1 cellular context compared by ENCODE assay signal in the genomic region with DNA sequence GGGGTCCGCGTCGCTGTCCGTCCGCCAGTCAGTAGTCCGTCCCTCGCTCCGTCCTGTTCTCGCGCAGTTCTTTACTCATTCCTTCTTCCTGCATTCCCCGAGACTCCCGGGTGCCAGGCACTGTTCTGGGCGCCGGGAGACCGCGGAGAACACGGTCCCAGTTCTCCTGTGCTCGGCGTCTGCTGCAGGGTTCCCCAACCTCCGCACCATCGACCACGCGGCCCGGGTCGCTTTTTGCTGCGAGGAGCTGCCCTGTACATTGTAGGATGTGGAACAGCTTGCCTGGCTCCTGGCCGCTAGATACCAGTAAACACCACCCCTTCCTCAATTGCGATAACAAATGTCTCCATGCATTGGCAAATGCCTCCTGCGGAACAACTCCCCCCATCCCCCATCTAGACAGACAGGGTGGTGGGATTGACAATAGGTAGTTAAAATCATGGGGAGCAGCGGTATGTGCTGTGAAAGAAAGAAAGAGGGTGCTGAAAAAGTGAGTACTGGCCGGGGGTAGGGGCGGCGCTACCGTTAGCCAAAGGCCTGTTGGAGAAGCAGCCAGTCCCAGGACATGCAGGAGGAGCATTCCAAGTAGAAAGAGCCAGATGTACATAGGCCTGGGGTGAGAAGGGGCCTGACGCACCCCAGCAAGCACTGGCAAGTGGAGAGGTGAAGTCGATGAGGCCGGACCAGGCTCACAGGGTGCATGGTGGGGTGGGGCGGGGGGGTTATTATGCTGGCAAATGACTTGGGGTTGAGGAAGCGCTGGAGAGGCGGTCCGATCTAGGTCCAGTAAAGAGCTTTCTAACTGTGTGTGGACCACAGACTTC.
TF ChIP-seq lines count a peak whose summit lies in the region.

No MANE protein-coding gene starts in this region.

TF ChIP-seq in HEK293, 187 proteins besides CTCF, POLR2A, EP300 and RAD21 (continued from another document):
- TF ChIP-seq, protein P1, sequence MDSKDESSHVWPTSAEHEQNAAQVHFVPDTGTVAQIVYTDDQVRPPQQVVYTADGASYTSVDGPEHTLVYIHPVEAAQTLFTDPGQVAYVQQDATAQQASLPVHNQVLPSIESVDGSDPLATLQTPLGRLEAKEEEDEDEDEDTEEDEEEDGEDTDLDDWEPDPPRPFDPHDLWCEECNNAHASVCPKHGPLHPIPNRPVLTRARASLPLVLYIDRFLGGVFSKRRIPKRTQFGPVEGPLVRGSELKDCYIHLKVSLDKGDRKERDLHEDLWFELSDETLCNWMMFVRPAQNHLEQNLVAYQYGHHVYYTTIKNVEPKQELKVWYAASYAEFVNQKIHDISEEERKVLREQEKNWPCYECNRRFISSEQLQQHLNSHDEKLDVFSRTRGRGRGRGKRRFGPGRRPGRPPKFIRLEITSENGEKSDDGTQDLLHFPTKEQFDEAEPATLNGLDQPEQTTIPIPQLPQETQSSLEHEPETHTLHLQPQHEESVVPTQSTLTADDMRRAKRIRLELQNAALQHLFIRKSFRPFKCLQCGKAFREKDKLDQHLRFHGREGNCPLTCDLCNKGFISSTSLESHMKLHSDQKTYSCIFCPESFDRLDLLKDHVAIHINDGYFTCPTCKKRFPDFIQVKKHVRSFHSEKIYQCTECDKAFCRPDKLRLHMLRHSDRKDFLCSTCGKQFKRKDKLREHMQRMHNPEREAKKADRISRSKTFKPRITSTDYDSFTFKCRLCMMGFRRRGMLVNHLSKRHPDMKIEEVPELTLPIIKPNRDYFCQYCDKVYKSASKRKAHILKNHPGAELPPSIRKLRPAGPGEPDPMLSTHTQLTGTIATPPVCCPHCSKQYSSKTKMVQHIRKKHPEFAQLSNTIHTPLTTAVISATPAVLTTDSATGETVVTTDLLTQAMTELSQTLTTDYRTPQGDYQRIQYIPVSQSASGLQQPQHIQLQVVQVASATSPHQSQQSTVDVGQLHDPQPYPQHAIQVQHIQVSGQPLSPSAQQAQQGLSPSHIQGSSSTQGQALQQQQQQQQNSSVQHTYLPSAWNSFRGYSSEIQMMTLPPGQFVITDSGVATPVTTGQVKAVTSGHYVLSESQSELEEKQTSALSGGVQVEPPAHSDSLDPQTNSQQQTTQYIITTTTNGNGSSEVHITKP (tag by site-specific recombination; IDR thresholded peaks at IDR 0.05) = peak; percentile 25; the same call in 1 of the 2 replicates
- TF ChIP-seq, protein P2, sequence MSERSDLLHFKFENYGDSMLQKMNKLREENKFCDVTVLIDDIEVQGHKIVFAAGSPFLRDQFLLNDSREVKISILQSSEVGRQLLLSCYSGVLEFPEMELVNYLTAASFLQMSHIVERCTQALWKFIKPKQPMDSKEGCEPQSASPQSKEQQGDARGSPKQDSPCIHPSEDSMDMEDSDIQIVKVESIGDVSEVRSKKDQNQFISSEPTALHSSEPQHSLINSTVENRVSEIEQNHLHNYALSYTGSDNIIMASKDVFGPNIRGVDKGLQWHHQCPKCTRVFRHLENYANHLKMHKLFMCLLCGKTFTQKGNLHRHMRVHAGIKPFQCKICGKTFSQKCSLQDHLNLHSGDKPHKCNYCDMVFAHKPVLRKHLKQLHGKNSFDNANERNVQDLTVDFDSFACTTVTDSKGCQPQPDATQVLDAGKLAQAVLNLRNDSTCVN (tag by site-specific recombination; optimal IDR thresholded peaks at IDR 0.05) = peak; percentile 49
- TF ChIP-seq, protein P3, sequence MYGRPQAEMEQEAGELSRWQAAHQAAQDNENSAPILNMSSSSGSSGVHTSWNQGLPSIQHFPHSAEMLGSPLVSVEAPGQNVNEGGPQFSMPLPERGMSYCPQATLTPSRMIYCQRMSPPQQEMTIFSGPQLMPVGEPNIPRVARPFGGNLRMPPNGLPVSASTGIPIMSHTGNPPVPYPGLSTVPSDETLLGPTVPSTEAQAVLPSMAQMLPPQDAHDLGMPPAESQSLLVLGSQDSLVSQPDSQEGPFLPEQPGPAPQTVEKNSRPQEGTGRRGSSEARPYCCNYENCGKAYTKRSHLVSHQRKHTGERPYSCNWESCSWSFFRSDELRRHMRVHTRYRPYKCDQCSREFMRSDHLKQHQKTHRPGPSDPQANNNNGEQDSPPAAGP (tag by site-specific recombination; IDR thresholded peaks at IDR 0.05) = 0 out of 2 replicates have a peak, but pooled peaks have one; percentile 38
- TF ChIP-seq ZNF548 (tag by site-specific recombination; IDR thresholded peaks at IDR 0.05) = no peak
- TF ChIP-seq, protein P4, sequence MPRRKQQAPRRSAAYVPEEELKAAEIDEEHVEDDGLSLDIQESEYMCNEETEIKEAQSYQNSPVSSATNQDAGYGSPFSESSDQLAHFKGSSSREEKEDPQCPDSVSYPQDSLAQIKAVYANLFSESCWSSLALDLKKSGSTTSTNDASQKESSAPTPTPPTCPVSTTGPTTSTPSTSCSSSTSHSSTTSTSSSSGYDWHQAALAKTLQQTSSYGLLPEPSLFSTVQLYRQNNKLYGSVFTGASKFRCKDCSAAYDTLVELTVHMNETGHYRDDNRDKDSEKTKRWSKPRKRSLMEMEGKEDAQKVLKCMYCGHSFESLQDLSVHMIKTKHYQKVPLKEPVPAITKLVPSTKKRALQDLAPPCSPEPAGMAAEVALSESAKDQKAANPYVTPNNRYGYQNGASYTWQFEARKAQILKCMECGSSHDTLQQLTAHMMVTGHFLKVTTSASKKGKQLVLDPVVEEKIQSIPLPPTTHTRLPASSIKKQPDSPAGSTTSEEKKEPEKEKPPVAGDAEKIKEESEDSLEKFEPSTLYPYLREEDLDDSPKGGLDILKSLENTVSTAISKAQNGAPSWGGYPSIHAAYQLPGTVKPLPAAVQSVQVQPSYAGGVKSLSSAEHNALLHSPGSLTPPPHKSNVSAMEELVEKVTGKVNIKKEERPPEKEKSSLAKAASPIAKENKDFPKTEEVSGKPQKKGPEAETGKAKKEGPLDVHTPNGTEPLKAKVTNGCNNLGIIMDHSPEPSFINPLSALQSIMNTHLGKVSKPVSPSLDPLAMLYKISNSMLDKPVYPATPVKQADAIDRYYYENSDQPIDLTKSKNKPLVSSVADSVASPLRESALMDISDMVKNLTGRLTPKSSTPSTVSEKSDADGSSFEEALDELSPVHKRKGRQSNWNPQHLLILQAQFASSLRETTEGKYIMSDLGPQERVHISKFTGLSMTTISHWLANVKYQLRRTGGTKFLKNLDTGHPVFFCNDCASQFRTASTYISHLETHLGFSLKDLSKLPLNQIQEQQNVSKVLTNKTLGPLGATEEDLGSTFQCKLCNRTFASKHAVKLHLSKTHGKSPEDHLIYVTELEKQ (tag by site-specific recombination; IDR thresholded peaks at IDR 0.05; ENCODE audit: borderline replicate concordance) = no peak
- TF ChIP-seq ZNF335 (tag by site-specific recombination; conservative IDR thresholded peaks at IDR 0.05) = peak; percentile 81
- TF ChIP-seq HOXA7 (CRISPR knock-in tag; IDR thresholded peaks at IDR 0.05; ENCODE audit: borderline replicate concordance) = no peak
TF ChIP-seq in HEK293: peak in this region for 9.
